ENCODE assay signal across 25 cellular contexts in the genomic region with DNA sequence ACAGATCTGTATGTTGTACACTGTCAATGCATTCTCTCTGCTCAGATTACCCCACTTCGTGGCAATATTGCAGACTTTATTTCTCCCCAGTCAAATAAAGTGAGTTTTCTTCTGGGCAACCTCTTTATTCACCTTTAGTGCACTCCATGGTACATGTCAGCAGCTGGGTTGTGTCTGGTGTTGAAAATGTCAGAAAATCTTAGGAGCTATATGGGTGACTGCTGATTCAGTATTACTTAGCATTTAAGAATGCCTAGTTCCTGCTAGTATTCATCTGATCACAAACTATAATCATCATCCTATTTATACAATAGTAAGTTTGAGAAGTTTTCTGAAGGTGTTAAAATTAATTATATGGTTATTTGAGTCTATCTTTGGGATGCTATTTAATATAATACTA.
"Had no signal": no experiment of that assay in that cellular context is flagged by ENCODE, and none has a peak within 500 bp of the region (broad histone marks: within the 10 kb centered on the region; RNA-seq: fewer than 3 reads in every experiment).

No MANE protein-coding gene starts in this region.

- H3K9me3 ChIP-seq: esophagus muscularis mucosa, lower lobe of right lung, ovary, psoas muscle, sigmoid colon, stomach, thyroid gland, vagina had no signal

- H3K4me1 ChIP-seq: esophagus muscularis mucosa, heart right ventricle, lower lobe of right lung, psoas muscle, sigmoid colon, stomach, thyroid gland, vagina had no signal

- H3K4me3 ChIP-seq: esophagus muscularis mucosa, heart right ventricle, lower lobe of right lung, ovary, psoas muscle, sigmoid colon, stomach, thyroid gland, vagina had no signal

- H3K36me3 ChIP-seq: esophagus muscularis mucosa, heart right ventricle, lower lobe of right lung, ovary, sigmoid colon, stomach, thyroid gland, vagina had no signal

- H3K27ac ChIP-seq: esophagus muscularis mucosa, heart right ventricle, lower lobe of right lung, ovary, psoas muscle, sigmoid colon, stomach, thyroid gland, vagina had no signal

- DNase-seq: dermis blood vessel endothelial cell; effector memory CD4-positive, alpha-beta T cell; foreskin melanocyte; glutamatergic neuron; heart right ventricle; hippocampal formation; left colon; left ventricle myocardium superior; lower lobe of right lung; naive thymus-derived CD8-positive, alpha-beta T cell; nephron progenitor cell; occipital lobe; ovary; psoas muscle; right cardiac atrium; sigmoid colon; stimulated activated CD4-positive, alpha-beta T cell treated with anti-CD3 and anti-CD28 coated beads, Interleukin-2, amount 100 ng/mL, for 24 hours; stimulated activated CD4-positive, alpha-beta T cell treated with anti-CD3 and anti-CD28 coated beads, Interleukin-4, amount 100 ng/mL, for 24 hours; stimulated activated naive CD4-positive, alpha-beta T cell treated with Interleukin-2 at 50 U/mL for 16 hours; stomach; thyroid gland had no signal

- FAIRE-seq: endothelial cell of umbilical vein, islet of Langerhans had no signal

- H3K27me3 ChIP-seq: esophagus muscularis mucosa, heart right ventricle, ovary, sigmoid colon, stomach, thyroid gland, vagina had no signal
